In the genomic region with DNA sequence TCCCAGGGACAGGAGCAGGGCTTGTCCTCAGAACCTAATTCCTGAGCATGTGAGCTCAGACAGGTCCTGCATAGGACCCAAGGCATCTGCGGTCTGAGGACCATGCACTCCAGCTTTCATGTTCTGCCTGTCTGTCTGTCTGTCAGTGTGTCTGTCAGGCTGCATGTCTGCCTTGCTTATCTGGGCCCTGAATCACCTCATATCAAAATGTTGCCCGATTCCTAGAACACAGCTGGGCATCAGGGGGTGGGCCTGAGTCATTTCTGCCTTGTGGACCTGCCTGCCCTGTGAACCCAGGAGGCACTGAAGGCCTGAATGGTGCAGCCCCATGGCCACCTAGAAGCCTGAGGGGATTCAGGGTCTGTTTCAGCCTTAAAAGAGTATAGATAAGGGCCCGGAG, we compare ENCODE assay signal across 2 cellular contexts.
TF ChIP-seq lines count a peak whose summit lies in the region.

No MANE protein-coding gene starts in this region.

TF ChIP-seq in A549, 52 proteins besides CTCF, POLR2A, EP300 and RAD21 (continued from another document):
- TF ChIP-seq, protein P1, sequence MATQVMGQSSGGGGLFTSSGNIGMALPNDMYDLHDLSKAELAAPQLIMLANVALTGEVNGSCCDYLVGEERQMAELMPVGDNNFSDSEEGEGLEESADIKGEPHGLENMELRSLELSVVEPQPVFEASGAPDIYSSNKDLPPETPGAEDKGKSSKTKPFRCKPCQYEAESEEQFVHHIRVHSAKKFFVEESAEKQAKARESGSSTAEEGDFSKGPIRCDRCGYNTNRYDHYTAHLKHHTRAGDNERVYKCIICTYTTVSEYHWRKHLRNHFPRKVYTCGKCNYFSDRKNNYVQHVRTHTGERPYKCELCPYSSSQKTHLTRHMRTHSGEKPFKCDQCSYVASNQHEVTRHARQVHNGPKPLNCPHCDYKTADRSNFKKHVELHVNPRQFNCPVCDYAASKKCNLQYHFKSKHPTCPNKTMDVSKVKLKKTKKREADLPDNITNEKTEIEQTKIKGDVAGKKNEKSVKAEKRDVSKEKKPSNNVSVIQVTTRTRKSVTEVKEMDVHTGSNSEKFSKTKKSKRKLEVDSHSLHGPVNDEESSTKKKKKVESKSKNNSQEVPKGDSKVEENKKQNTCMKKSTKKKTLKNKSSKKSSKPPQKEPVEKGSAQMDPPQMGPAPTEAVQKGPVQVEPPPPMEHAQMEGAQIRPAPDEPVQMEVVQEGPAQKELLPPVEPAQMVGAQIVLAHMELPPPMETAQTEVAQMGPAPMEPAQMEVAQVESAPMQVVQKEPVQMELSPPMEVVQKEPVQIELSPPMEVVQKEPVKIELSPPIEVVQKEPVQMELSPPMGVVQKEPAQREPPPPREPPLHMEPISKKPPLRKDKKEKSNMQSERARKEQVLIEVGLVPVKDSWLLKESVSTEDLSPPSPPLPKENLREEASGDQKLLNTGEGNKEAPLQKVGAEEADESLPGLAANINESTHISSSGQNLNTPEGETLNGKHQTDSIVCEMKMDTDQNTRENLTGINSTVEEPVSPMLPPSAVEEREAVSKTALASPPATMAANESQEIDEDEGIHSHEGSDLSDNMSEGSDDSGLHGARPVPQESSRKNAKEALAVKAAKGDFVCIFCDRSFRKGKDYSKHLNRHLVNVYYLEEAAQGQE (IDR thresholded peaks at IDR 0.05): no peak
- TF ChIP-seq MAZ (IDR thresholded peaks at IDR 0.05; ENCODE audit: borderline replicate concordance, low read depth, low read length): no peak
- no peak for TF ChIP-seq HOXA7 (CRISPR knock-in tag; IDR thresholded peaks at IDR 0.05)
- TF ChIP-seq KDM5A (IDR thresholded peaks at IDR 0.05): no peak
- TF ChIP-seq, protein P2, sequence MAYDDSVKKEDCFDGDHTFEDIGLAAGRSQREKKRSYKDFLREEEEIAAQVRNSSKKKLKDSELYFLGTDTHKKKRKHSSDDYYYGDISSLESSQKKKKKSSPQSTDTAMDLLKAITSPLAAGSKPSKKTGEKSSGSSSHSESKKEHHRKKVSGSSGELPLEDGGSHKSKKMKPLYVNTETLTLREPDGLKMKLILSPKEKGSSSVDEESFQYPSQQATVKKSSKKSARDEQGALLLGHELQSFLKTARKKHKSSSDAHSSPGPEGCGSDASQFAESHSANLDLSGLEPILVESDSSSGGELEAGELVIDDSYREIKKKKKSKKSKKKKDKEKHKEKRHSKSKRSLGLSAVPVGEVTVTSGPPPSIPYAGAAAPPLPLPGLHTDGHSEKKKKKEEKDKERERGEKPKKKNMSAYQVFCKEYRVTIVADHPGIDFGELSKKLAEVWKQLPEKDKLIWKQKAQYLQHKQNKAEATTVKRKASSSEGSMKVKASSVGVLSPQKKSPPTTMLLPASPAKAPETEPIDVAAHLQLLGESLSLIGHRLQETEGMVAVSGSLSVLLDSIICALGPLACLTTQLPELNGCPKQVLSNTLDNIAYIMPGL (CRISPR knock-in tag; IDR thresholded peaks at IDR 0.05; ENCODE audit: borderline replicate concordance): no peak
- no peak for TF ChIP-seq NFE2L2 (conservative IDR thresholded peaks at IDR 0.05; ENCODE audit: low read length)
- no peak for TF ChIP-seq CBX2 (IDR thresholded peaks at IDR 0.05; ENCODE audit: borderline replicate concordance, low read depth)
- no peak for TF ChIP-seq RFX5 (IDR thresholded peaks at IDR 0.05)
- no peak for TF ChIP-seq CBX8 (IDR thresholded peaks at IDR 0.05)
- TF ChIP-seq POLR2AphosphoS2 (conservative IDR thresholded peaks at IDR 0.05; ENCODE audit: low read length): no peak
- no peak for TF ChIP-seq ESRRA (IDR thresholded peaks at IDR 0.05; ENCODE audit: borderline replicate concordance, low read length)
- TF ChIP-seq FOSB (CRISPR knock-in tag; IDR thresholded peaks at IDR 0.05): no peak
- TF ChIP-seq RARB (CRISPR knock-in tag; IDR thresholded peaks at IDR 0.05): no peak
TF ChIP-seq in A549: peak in this region for 0.

TF ChIP-seq in GM23338, 12 proteins besides CTCF, POLR2A, EP300 and RAD21 (continued from another document):
- TF ChIP-seq, protein P1 (IDR thresholded peaks at IDR 0.05; ENCODE audit: unreplicated experiment): no peak
- TF ChIP-seq, protein P3, sequence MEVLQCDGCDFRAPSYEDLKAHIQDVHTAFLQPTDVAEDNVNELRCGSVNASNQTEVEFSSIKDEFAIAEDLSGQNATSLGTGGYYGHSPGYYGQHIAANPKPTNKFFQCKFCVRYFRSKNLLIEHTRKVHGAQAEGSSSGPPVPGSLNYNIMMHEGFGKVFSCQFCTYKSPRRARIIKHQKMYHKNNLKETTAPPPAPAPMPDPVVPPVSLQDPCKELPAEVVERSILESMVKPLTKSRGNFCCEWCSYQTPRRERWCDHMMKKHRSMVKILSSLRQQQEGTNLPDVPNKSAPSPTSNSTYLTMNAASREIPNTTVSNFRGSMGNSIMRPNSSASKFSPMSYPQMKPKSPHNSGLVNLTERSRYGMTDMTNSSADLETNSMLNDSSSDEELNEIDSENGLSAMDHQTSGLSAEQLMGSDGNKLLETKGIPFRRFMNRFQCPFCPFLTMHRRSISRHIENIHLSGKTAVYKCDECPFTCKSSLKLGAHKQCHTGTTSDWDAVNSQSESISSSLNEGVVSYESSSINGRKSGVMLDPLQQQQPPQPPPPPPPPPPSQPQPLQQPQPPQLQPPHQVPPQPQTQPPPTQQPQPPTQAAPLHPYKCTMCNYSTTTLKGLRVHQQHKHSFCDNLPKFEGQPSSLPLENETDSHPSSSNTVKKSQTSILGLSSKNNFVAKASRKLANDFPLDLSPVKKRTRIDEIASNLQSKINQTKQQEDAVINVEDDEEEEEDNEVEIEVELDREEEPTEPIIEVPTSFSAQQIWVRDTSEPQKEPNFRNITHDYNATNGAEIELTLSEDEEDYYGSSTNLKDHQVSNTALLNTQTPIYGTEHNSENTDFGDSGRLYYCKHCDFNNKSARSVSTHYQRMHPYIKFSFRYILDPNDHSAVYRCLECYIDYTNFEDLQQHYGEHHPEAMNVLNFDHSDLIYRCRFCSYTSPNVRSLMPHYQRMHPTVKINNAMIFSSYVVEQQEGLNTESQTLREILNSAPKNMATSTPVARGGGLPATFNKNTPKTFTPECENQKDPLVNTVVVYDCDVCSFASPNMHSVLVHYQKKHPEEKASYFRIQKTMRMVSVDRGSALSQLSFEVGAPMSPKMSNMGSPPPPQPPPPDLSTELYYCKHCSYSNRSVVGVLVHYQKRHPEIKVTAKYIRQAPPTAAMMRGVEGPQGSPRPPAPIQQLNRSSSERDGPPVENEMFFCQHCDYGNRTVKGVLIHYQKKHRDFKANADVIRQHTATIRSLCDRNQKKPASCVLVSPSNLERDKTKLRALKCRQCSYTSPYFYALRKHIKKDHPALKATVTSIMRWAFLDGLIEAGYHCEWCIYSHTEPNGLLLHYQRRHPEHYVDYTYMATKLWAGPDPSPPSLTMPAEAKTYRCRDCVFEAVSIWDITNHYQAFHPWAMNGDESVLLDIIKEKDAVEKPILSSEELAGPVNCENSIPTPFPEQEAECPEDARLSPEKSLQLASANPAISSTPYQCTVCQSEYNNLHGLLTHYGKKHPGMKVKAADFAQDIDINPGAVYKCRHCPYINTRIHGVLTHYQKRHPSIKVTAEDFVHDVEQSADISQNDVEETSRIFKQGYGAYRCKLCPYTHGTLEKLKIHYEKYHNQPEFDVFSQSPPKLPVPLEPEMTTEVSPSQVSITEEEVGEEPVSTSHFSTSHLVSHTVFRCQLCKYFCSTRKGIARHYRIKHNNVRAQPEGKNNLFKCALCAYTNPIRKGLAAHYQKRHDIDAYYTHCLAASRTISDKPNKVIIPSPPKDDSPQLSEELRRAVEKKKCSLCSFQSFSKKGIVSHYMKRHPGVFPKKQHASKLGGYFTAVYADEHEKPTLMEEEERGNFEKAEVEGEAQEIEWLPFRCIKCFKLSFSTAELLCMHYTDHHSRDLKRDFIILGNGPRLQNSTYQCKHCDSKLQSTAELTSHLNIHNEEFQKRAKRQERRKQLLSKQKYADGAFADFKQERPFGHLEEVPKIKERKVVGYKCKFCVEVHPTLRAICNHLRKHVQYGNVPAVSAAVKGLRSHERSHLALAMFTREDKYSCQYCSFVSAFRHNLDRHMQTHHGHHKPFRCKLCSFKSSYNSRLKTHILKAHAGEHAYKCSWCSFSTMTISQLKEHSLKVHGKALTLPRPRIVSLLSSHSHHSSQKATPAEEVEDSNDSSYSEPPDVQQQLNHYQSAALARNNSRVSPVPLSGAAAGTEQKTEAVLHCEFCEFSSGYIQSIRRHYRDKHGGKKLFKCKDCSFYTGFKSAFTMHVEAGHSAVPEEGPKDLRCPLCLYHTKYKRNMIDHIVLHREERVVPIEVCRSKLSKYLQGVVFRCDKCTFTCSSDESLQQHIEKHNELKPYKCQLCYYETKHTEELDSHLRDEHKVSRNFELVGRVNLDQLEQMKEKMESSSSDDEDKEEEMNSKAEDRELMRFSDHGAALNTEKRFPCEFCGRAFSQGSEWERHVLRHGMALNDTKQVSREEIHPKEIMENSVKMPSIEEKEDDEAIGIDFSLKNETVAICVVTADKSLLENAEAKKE (CRISPR knock-in tag; IDR thresholded peaks at IDR 0.05): no peak
- TF ChIP-seq POLR2AphosphoS5 (IDR thresholded peaks at IDR 0.05; ENCODE audit: low read depth) (no peak), CREB1 (CRISPR knock-in tag; IDR thresholded peaks at IDR 0.05; ENCODE audit: low read depth) (no peak)
